ENCODE assay signal across 11 cellular contexts in the genomic region with DNA sequence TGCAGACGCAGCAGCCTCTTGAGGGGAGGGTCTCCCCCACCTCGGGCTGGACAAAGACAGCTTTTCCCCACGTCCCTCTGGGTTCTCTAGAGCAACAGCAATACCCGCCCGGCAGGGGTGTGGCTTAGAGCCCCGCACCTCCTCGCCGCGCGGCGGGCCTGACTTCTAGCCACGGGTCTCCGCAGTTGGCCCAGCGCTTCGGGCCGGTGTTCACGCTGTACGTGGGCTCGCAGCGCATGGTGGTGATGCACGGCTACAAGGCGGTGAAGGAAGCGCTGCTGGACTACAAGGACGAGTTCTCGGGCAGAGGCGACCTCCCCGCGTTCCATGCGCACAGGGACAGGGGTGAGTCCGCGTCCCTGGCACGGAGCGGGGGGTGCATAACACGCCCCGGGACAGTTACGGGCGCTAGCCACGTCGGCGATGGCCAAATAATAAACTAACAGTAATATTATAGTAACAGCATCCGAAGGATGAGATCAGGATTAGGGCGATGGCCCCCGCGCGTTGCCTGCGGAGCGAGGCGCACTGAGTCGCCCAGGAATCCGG. TPM values are rescaled to one million over a fixed set of nuclear protein-coding genes. Genes with fewer than 3 reads are reported as not detected.
DNase-seq lines count a peak whose midpoint lies in the region; ATAC-seq and TF ChIP-seq lines count a peak whose summit lies in the region.
"Had no signal": no experiment of that assay in that cellular context is flagged by ENCODE, and none has a peak within 500 bp of the region (broad histone marks: within the 10 kb centered on the region; RNA-seq: fewer than 3 reads in every experiment).

No MANE protein-coding gene starts in this region.

- H3K36me3 ChIP-seq in left ventricle myocardium inferior (no peaks in the 10 kb centered on the region), skeletal muscle tissue (ENCODE audit: control insufficient read depth in 3 of 3, insufficient read depth in 3 of 3, low read length in 3 of 3) (no peaks in the 10 kb centered on the region)
- H3K36me3 ChIP-seq: SJSA1 had no signal

- peaks cover 5% of the 10 kb centered on the region for H3K9me3 Mint-ChIP-seq in activated CD4-positive, alpha-beta memory T cell treated with anti-CD3 and anti-CD28 coated beads for 36 hours

- H3K4me3 ChIP-seq in left ventricle myocardium inferior (peak overlapping the region; percentile 58), skeletal muscle tissue (ENCODE audit: low read length in 3 of 3) (peak overlapping the region; percentile 48 to 67 (median 48))
- H3K4me3 ChIP-seq: SJSA1 had no signal

- peaks cover 13% of the 10 kb centered on the region for H3K9me3 ChIP-seq in left ventricle myocardium inferior (replicated peaks)
- H3K9me3 ChIP-seq in skeletal muscle tissue (ENCODE audit: control insufficient read depth in 3 of 3, low read length in 3 of 3) = peaks cover 0 to 3% (median 0%) of the 10 kb centered on the region in 3 donors
- H3K9me3 ChIP-seq: SJSA1 had no signal

- H3K27ac ChIP-seq in left ventricle myocardium inferior (replicated peaks) (no peak overlapping the region), skeletal muscle tissue (ENCODE audit: low read depth, low read length) (no peak overlapping the region)
- H3K27ac ChIP-seq: SJSA1 had no signal

- H3K4me3 Mint-ChIP-seq in activated CD4-positive, alpha-beta memory T cell treated with anti-CD3 and anti-CD28 coated beads for 36 hours = peak overlapping the region; percentile 46
- H3K4me3 Mint-ChIP-seq: nephron progenitor cell had no signal

- H3K27me3 ChIP-seq in left ventricle myocardium inferior (ENCODE audit: low read depth) = peaks cover 78% of the 10 kb centered on the region
- H3K27me3 ChIP-seq in skeletal muscle tissue (ENCODE audit: control insufficient read depth in 3 of 3, insufficient read depth in 3 of 3, low read length in 3 of 3) = peaks cover 39 to 50% (median 46%) of the 10 kb centered on the region in 3 donors

- H3K36me3 Mint-ChIP-seq in activated CD4-positive, alpha-beta memory T cell treated with anti-CD3 and anti-CD28 coated beads for 36 hours = no peaks in the 10 kb centered on the region

- no peak for ATAC-seq in HG02973 (IDR thresholded peaks at IDR 0.05; ENCODE audit: unreplicated experiment)

- no peak overlapping the region for H3K27ac Mint-ChIP-seq in activated CD4-positive, alpha-beta memory T cell treated with anti-CD3 and anti-CD28 coated beads for 36 hours
- H3K27ac Mint-ChIP-seq: nephron progenitor cell had no signal

- H3K27me3 Mint-ChIP-seq in activated CD4-positive, alpha-beta memory T cell treated with anti-CD3 and anti-CD28 coated beads for 36 hours = peaks cover 47% of the 10 kb centered on the region

- POLR2A ChIA-PET in activated CD4-positive, alpha-beta memory T cell treated with anti-CD3 and anti-CD28 coated beads for 36 hours (lab: Charles Lee) = no interaction called here

- CTCF ChIA-PET in activated CD4-positive, alpha-beta memory T cell treated with anti-CD3 and anti-CD28 coated beads for 36 hours (lab: Charles Lee) = no interaction called here

- peaks cover 18% of the 10 kb centered on the region for H3K4me1 Mint-ChIP-seq in activated CD4-positive, alpha-beta memory T cell treated with anti-CD3 and anti-CD28 coated beads for 36 hours (ENCODE audit: low read depth)
- H3K4me1 Mint-ChIP-seq: nephron progenitor cell had no signal

- TF ChIP-seq CTCF in left ventricle myocardium inferior (IDR thresholded peaks at IDR 0.05; ENCODE audit: borderline replicate concordance) = no peak

- H3K9ac ChIP-seq in skeletal muscle tissue (ENCODE audit: low read depth in 1 of 3, low read length in 3 of 3) = peak overlapping the region in 1 of 3 donors; percentile 8

- intact Hi-C loops in activated CD4-positive, alpha-beta memory T cell treated with anti-CD3 and anti-CD28 coated beads for 36 hours (cut with micrococcal nuclease) = no loop called here
- intact Hi-C loops in left ventricle myocardium inferior (cut with micrococcal nuclease) = no loop called here

- H3K4me1 ChIP-seq in left ventricle myocardium inferior = peaks cover 26% of the 10 kb centered on the region
- peaks cover 14 to 18% (median 17%) of the 10 kb centered on the region in 3 donors for H3K4me1 ChIP-seq in skeletal muscle tissue (ENCODE audit: control insufficient read depth in 3 of 3, insufficient read depth in 3 of 3, low read length in 3 of 3)
- H3K4me1 ChIP-seq: SJSA1 had no signal

- DNase-seq in DMS153 treated with DMSO at 0.1 percent for 48 hours (lab: John Stamatoyannopoulos, UW; ENCODE audit: unreplicated experiment) (peak; percentile 15), left ventricle myocardium inferior (no peak), DMS79 treated with DMSO at 0.1 percent for 48 hours (lab: John Stamatoyannopoulos, UW) (no peak), NCI-H1092 (lab: John Stamatoyannopoulos, UW) (no peak), NCI-H2029 treated with DMSO at 0.1 percent for 48 hours (lab: John Stamatoyannopoulos, UW) (no peak)
- DNase-seq in activated CD4-positive, alpha-beta memory T cell treated with anti-CD3 and anti-CD28 coated beads for 36 hours = no peak
- DNase-seq: NCI-H2171, nephron progenitor cell had no signal

RNA-seq across cellular contexts. Expression of a gene that starts 1.2 kb away (rescaled TPM):
- total RNA-seq in activated CD4-positive, alpha-beta memory T cell treated with anti-CD3 and anti-CD28 coated beads for 36 hours = under 1 TPM; 0.46 to 0.86 TPM
- total RNA-seq in left ventricle myocardium inferior (1.1 TPM), skeletal muscle tissue (1.0 TPM)

RNA-seq across cellular contexts. Expression of a gene that starts 37.0 kb away (rescaled TPM):
- under 1 TPM in 1 of 2 experiments, not detected in 1; 0.14 TPM for total RNA-seq in activated CD4-positive, alpha-beta memory T cell treated with anti-CD3 and anti-CD28 coated beads for 36 hours
- 0.44 TPM for total RNA-seq in left ventricle myocardium inferior
- not detected for total RNA-seq in skeletal muscle tissue
- total RNA-seq: SJSA1 had no signal
